In the genomic region with DNA sequence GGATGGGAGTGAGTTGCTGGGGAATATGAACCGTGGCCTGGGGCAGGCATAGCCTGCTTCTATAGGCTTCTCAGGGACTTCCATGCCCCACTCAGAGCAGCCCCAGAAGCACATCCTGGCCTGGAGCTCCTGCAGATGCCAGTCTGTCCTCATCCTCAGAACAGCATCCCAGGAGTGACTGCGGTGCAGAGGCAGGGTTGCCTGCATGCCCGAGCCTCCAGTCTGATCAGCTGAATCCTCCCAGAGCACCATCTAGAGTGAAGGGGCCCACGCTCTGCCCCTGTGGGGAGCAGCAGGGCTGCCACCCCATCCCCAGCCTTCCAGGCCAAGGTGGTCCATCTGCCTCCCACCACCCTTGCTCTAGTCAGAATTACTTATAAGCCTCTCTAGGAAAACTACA, we compare ENCODE assay signal across 28 cellular contexts.
"Had no signal": no experiment of that assay in that cellular context is flagged by ENCODE, and none has a peak within 500 bp of the region (broad histone marks: within the 10 kb centered on the region; RNA-seq: fewer than 3 reads in every experiment).

No MANE protein-coding gene starts in this region.

- DNase-seq: activated CD4-positive, alpha-beta memory T cell treated with anti-CD3 and anti-CD28 coated beads, Interleukin-2, amount 10 ng/mL, durations not matched to agents 7 days and 5 days; activated CD4-positive, alpha-beta T cell treated with anti-CD3 and anti-CD28 coated beads for 1 hour; activated CD4-positive, alpha-beta T cell treated with anti-CD3 and anti-CD28 coated beads for 36 hours; activated CD4-positive, alpha-beta T cell treated with anti-CD3 and anti-CD28 coated beads for 48 hours; activated CD4-positive, alpha-beta T cell treated with anti-CD3 and anti-CD28 coated beads, Interleukin-2, amount 10 ng/mL, durations not matched to agents 7 days and 5 days; activated CD4-positive, alpha-beta T cell treated with anti-CD3 and anti-CD28 coated beads, Interleukin-2, amount 50 U/mL, for 48 hours; activated CD4-positive, CD25-positive, alpha-beta regulatory T cell; activated CD8-positive, alpha-beta memory T cell treated with anti-CD3 and anti-CD28 coated beads, Interleukin-2, amount 50 U/mL, for 4 hours; activated CD8-positive, alpha-beta T cell treated with anti-CD3 and anti-CD28 coated beads, Interleukin-2, amount 10 ng/mL, durations not matched to agents 7 days and 5 days; activated effector memory CD4-positive, alpha-beta T cell treated with anti-CD3 and anti-CD28 coated beads, Interleukin-2, amount 50 U/mL, for 16 hours; activated gamma-delta T cell treated with Interleukin-2 at 50 U/mL for 16 hours; activated naive CD4-positive, alpha-beta T cell; activated naive CD4-positive, alpha-beta T cell treated with anti-CD3 and anti-CD28 coated beads for 36 hours; activated naive CD4-positive, alpha-beta T cell treated with anti-CD3 and anti-CD28 coated beads, Interleukin-2, amount 50 U/mL, for 16 hours; activated naive CD8-positive, alpha-beta T cell treated with anti-CD3 and anti-CD28 coated beads, Interleukin-2, amount 10 ng/mL, durations not matched to agents 7 days and 5 days; activated naive CD8-positive, alpha-beta T cell treated with anti-CD3 and anti-CD28 coated beads, Interleukin-2, amount 50 U/mL, for 24 hours; activated T-cell treated with anti-CD3 and anti-CD28 coated beads for 4 hours; activated T-cell treated with anti-CD3 and anti-CD28 coated beads, Interleukin-2, amount 50 U/mL, for 1 hour; activated T-cell treated with anti-CD3 and anti-CD28 coated beads, Interleukin-2, amount 50 U/mL, for 4 hours; activated T-cell treated with anti-CD3 and anti-CD28 coated beads, Interleukin-2, amount 50 U/mL, for 72 hours; body of pancreas; brain microvascular endothelial cell; SW 1271; T-helper 1 cell; T-helper 2 cell; T-helper 9 cell had no signal

- H3K27me3 ChIP-seq: body of pancreas, brain microvascular endothelial cell, breast epithelium had no signal

- H3K9me3 ChIP-seq: body of pancreas had no signal

- H3K36me3 ChIP-seq: brain microvascular endothelial cell, breast epithelium had no signal

- H3K4me3 ChIP-seq: body of pancreas, breast epithelium had no signal

- H3K27ac ChIP-seq: body of pancreas, brain microvascular endothelial cell, breast epithelium, VCaP had no signal
